In the genomic region with DNA sequence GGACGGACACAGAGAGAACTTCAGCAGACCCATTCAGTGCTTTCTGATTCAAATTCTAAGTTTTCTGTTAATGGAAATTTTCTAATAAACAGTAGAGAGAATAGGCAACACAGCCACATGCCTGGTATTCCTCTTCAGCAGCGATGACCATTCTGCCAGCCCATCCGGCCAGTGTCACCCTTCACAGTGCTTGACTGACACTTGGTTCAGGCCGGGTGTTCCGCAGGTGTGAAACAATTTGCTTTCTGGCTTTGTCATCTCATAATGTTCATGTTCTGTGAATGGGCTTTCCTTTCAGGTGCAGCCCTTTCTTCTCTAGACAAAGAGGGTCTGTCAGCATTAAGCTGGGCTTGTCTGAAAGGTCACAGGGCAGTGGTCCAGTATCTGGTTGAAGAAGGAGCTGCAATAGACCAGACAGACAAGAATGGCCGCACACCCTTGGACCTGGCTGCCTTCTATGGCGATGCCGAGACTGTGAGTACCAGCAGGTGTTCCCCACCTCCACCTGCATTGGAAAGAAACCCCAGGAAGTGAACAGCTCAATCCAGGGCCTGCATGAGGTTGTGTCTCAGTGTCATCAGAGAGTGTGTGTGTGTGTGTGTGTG, we compare ENCODE assay signal across 31 cellular contexts.
"Had no signal": no experiment of that assay in that cellular context is flagged by ENCODE, and none has a peak within 500 bp of the region (broad histone marks: within the 10 kb centered on the region; RNA-seq: fewer than 3 reads in every experiment).

No MANE protein-coding gene starts in this region.

- DNase-seq: activated B cell treated with CpG ODN at 0.5 μM for 24 hours; activated CD4-positive, alpha-beta memory T cell treated with anti-CD3 and anti-CD28 coated beads for 36 hours; activated CD4-positive, alpha-beta T cell treated with anti-CD3 and anti-CD28 coated beads for 4 hours; activated CD4-positive, alpha-beta T cell treated with anti-CD3 and anti-CD28 coated beads, Interleukin-2, amount 50 U/mL, for 1 hour; activated CD4-positive, CD25-positive, alpha-beta regulatory T cell treated with anti-CD3 and anti-CD28 coated beads, Interleukin-2, amount 50 U/mL, for 72 hours; activated CD8-positive, alpha-beta memory T cell treated with anti-CD3 and anti-CD28 coated beads, Interleukin-2, amount 10 ng/mL, durations not matched to agents 7 days and 5 days; activated gamma-delta T cell treated with Interleukin-2 at 50 U/mL for 16 hours; activated naive CD4-positive, alpha-beta T cell treated with anti-CD3 and anti-CD28 coated beads for 36 hours; activated naive CD8-positive, alpha-beta T cell treated with anti-CD3 and anti-CD28 coated beads, Interleukin-2, amount 50 U/mL, for 24 hours; activated T-cell treated with anti-CD3 and anti-CD28 coated beads, Interleukin-2, amount 50 U/mL, for 1 hour; anterior cingulate cortex; caudate nucleus; Karpas-422; KBM-7; NCI-H1105; NCI-H1417 treated with DMSO at 0.1 percent for 48 hours; NCI-H1930; NCI-H345; NCI-H524 treated with DMSO at 0.1 percent for 48 hours; NK-92 treated with Interleukin-12 subunit alpha and Interleukin-12 subunit beta, amount 100 ng/mL, for 24 hours; PC-9; Right ventricle myocardium superior; SW 1271; T-helper 1 cell; T-helper 2 cell; T-helper 9 cell had no signal

- H3K4me1 Mint-ChIP-seq: activated B cell treated with CpG ODN at 0.5 μM for 24 hours; activated CD8-positive, alpha-beta memory T cell treated with anti-CD3 and anti-CD28 coated beads, Interleukin-2, amount 10 ng/mL, durations not matched to agents 7 days and 5 days; brain; IgD-negative memory B cell had no signal

- H3K27ac ChIP-seq: PC-9, VCaP had no signal

- ATAC-seq: activated CD8-positive, alpha-beta memory T cell treated with anti-CD3 and anti-CD28 coated beads, Interleukin-2, amount 10 ng/mL, durations not matched to agents 7 days and 5 days; activated naive CD8-positive, alpha-beta T cell treated with anti-CD3 and anti-CD28 coated beads, Interleukin-2, amount 50 U/mL, for 24 hours had no signal

- H3K4me3 ChIP-seq: PC-9 had no signal

- H3K27ac Mint-ChIP-seq: activated B cell treated with CpG ODN at 0.5 μM for 24 hours; activated CD4-positive, alpha-beta memory T cell treated with anti-CD3 and anti-CD28 coated beads for 36 hours; activated CD8-positive, alpha-beta memory T cell treated with anti-CD3 and anti-CD28 coated beads, Interleukin-2, amount 10 ng/mL, durations not matched to agents 7 days and 5 days; activated naive CD4-positive, alpha-beta T cell treated with anti-CD3 and anti-CD28 coated beads for 36 hours; activated naive CD8-positive, alpha-beta T cell; activated naive CD8-positive, alpha-beta T cell treated with anti-CD3 and anti-CD28 coated beads, Interleukin-2, amount 50 U/mL, for 24 hours; activated T-helper 1 cell treated with anti-CD3 and anti-CD28 coated beads, Interleukin-12 subunit alpha, Interleukin-12 subunit beta, Interleukin-2, Interleukin-4 antibody, amounts not matched to agents 30 ng/mL and 10 ng/mL and 1 ng/mL, durations not matched to agents 14 hours and 24 hours and 36 hours; brain; IgD-negative memory B cell had no signal

- H3K36me3 Mint-ChIP-seq: activated CD4-positive, alpha-beta memory T cell treated with anti-CD3 and anti-CD28 coated beads for 36 hours; activated CD8-positive, alpha-beta memory T cell treated with anti-CD3 and anti-CD28 coated beads, Interleukin-2, amount 10 ng/mL, durations not matched to agents 7 days and 5 days; activated naive CD8-positive, alpha-beta T cell; IgD-negative memory B cell had no signal

- H3K4me3 Mint-ChIP-seq: activated B cell treated with CpG ODN at 0.5 μM for 24 hours; activated CD4-positive, alpha-beta memory T cell treated with anti-CD3 and anti-CD28 coated beads for 36 hours; activated CD8-positive, alpha-beta memory T cell treated with anti-CD3 and anti-CD28 coated beads, Interleukin-2, amount 10 ng/mL, durations not matched to agents 7 days and 5 days; activated naive CD4-positive, alpha-beta T cell treated with anti-CD3 and anti-CD28 coated beads for 36 hours; activated naive CD8-positive, alpha-beta T cell; activated naive CD8-positive, alpha-beta T cell treated with anti-CD3 and anti-CD28 coated beads, Interleukin-2, amount 50 U/mL, for 24 hours; activated T-helper 1 cell treated with anti-CD3 and anti-CD28 coated beads, Interleukin-12 subunit alpha, Interleukin-12 subunit beta, Interleukin-2, Interleukin-4 antibody, amounts not matched to agents 30 ng/mL and 10 ng/mL and 1 ng/mL, durations not matched to agents 14 hours and 24 hours and 36 hours; brain; IgD-negative memory B cell had no signal

- H3K9me3 Mint-ChIP-seq: activated B cell treated with CpG ODN at 0.5 μM for 24 hours; activated CD4-positive, alpha-beta memory T cell treated with anti-CD3 and anti-CD28 coated beads for 36 hours; activated naive CD4-positive, alpha-beta T cell treated with anti-CD3 and anti-CD28 coated beads for 36 hours; activated naive CD8-positive, alpha-beta T cell treated with anti-CD3 and anti-CD28 coated beads, Interleukin-2, amount 50 U/mL, for 24 hours; activated T-helper 1 cell treated with anti-CD3 and anti-CD28 coated beads, Interleukin-12 subunit alpha, Interleukin-12 subunit beta, Interleukin-2, Interleukin-4 antibody, amounts not matched to agents 30 ng/mL and 10 ng/mL and 1 ng/mL, durations not matched to agents 14 hours and 24 hours and 36 hours; IgD-negative memory B cell had no signal

- H3K27me3 Mint-ChIP-seq: activated CD8-positive, alpha-beta memory T cell treated with anti-CD3 and anti-CD28 coated beads, Interleukin-2, amount 10 ng/mL, durations not matched to agents 7 days and 5 days; activated naive CD8-positive, alpha-beta T cell; activated naive CD8-positive, alpha-beta T cell treated with anti-CD3 and anti-CD28 coated beads, Interleukin-2, amount 50 U/mL, for 24 hours; brain had no signal
